1 cellular context compared by ENCODE assay signal in the genomic region with DNA sequence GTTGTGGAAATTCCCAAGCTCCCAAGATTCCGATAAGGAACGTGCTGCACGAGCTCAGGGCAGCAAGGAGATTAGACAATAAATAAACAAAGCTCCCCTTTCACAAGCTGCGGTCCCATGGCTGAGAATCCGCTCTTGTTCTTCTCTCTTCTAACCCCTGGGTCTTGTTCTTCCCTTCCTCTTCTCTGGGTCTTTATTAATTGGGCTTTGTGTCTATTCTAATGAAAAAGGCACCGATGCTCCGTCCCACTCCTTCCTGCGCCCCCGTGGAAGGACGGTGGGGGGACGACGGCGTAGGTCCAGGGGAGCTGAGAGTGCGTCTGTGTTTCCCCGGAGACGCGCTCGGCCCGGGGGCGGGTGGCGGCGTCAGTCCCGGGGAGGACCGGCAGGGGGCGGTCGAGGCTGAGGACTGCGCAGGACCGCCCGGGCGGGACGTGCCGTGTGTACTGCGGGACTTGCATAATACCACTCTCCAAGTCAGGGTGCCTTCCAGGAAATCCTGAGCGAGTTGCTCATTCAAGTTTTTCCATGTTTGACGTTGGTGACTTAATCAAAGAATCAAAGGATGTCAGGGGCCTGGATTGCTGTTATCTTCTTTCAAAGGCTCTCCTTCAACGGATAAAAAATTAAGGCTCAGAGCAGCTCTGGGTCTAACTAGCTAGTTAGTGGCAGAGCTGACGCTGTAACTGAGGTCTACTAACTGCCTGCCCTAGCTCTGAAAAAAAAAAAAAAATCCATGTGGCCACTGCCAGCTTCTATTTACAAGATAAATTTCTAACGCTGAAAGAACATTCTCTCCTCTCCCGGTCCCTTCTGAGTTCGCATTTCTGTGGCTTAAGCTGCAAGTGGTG.
TF ChIP-seq lines count a peak whose summit lies in the region.

No MANE protein-coding gene starts in this region.

TF ChIP-seq in GM12878, 131 proteins besides CTCF, POLR2A, EP300 and RAD21 (continued from another document):
- TF ChIP-seq, protein P1, sequence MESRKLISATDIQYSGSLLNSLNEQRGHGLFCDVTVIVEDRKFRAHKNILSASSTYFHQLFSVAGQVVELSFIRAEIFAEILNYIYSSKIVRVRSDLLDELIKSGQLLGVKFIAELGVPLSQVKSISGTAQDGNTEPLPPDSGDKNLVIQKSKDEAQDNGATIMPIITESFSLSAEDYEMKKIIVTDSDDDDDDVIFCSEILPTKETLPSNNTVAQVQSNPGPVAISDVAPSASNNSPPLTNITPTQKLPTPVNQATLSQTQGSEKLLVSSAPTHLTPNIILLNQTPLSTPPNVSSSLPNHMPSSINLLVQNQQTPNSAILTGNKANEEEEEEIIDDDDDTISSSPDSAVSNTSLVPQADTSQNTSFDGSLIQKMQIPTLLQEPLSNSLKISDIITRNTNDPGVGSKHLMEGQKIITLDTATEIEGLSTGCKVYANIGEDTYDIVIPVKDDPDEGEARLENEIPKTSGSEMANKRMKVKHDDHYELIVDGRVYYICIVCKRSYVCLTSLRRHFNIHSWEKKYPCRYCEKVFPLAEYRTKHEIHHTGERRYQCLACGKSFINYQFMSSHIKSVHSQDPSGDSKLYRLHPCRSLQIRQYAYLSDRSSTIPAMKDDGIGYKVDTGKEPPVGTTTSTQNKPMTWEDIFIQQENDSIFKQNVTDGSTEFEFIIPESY (IDR thresholded peaks at IDR 0.05), result no peak
- TF ChIP-seq GATAD2B (conservative IDR thresholded peaks at IDR 0.05; ENCODE audit: low read depth), result 0 out of 2 replicates have a peak, but pooled peaks have one; percentile 36
- no peak for TF ChIP-seq CHD2 (IDR thresholded peaks at IDR 0.05; ENCODE audit: borderline replicate concordance, low read depth, low read length)
- TF ChIP-seq HDAC2 (IDR thresholded peaks at IDR 0.05), result no peak
- peak in 1 of 2 experiments; percentile 78; a peak in 2 of 3 replicates for TF ChIP-seq EGR1 (IDR thresholded peaks at IDR 0.05; ENCODE audit: borderline replicate concordance in 1 of 2, low read depth in 2 of 2, low read length in 2 of 2)
- TF ChIP-seq SMARCA5 (IDR thresholded peaks at IDR 0.05), result peak; percentile 73; the same call in 1 of the 2 replicates
- peak; percentile 15 to 64; a peak in 1 of 4 replicates for TF ChIP-seq BHLHE40 (IDR thresholded peaks at IDR 0.05; ENCODE audit: borderline replicate concordance in 1 of 2, low read depth in 2 of 2, low read length in 1 of 2)
- no peak for TF ChIP-seq CEBPB (IDR thresholded peaks at IDR 0.05; ENCODE audit: borderline replicate concordance in 1 of 2, low read depth in 2 of 2, low read length in 2 of 2)
- TF ChIP-seq BACH1 (IDR thresholded peaks at IDR 0.05; ENCODE audit: borderline replicate concordance), result peak; percentile 61; the same call in 1 of the 2 replicates
- peak; percentile 26 for TF ChIP-seq HCFC1 (IDR thresholded peaks at IDR 0.05; ENCODE audit: low read length)
- peak; percentile 60; the same call in 1 of the 2 replicates for TF ChIP-seq LARP7 (IDR thresholded peaks at IDR 0.05)
- 0 out of 2 replicates have a peak, but pooled peaks have one; percentile 30 for TF ChIP-seq ZNF207 (IDR thresholded peaks at IDR 0.05; ENCODE audit: borderline replicate concordance)
- TF ChIP-seq TBL1XR1 (IDR thresholded peaks at IDR 0.05; ENCODE audit: low read depth, low read length), result no peak
- TF ChIP-seq IKZF1 (conservative IDR thresholded peaks at IDR 0.05), result peak; percentile 51; the same call in 1 of the 2 replicates
- peak; percentile 55; the same call in 1 of the 2 replicates for TF ChIP-seq RB1 (IDR thresholded peaks at IDR 0.05; ENCODE audit: borderline replicate concordance)
- TF ChIP-seq SMC3 (IDR thresholded peaks at IDR 0.05; ENCODE audit: borderline replicate concordance, low read length), result peak; percentile 68
- TF ChIP-seq DPF2 (IDR thresholded peaks at IDR 0.05), result 0 out of 2 replicates have a peak, but pooled peaks have one; percentile 35
